Comparison of ENCODE assay signal across 26 cellular contexts in the genomic region with DNA sequence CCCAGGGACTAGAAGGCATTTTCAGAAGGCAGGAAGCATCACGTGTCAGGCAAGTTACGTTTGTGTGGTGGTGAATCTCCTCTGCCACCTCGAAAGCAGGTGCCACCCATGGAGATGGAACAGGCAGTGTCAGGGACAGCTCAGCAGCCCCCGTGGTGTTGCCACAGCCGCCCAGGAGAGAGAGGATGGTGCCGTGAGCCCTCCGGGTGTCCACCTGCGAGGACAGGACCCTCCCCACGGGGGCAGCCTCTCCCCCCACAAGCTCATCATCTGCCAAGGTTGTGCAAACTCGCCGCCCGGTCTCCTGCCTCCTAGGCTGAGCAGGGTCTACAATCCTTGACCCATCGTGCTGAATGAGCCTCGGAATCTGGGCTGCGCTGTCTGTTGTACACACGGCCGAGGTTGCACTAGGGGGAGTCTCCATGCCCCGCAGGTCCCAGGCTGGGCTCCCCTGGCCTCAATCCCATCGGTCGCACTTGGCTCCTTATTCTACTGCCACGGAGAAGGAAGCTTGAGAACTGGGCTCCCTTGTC. TPM values are rescaled to one million over a fixed set of nuclear protein-coding genes. Genes with fewer than 3 reads are reported as not detected.
"Had no signal": no experiment of that assay in that cellular context is flagged by ENCODE, and none has a peak within 500 bp of the region (broad histone marks: within the 10 kb centered on the region; RNA-seq: fewer than 3 reads in every experiment).

No MANE protein-coding gene starts in this region.

- H3K4me3 ChIP-seq: coronary artery, esophagus muscularis mucosa, gastroesophageal sphincter, heart left ventricle, hepatocyte, lung, mucosa of descending colon, prostate gland, right atrium auricular region, sigmoid colon, thoracic aorta, tibial nerve, upper lobe of left lung had no signal

- H2AFZ ChIP-seq: hepatocyte, parathyroid adenoma had no signal

- H3K4me2 ChIP-seq: hepatocyte had no signal

- H3K9ac ChIP-seq: parathyroid adenoma had no signal

- H3K4me1 ChIP-seq: esophagus muscularis mucosa, foreskin keratinocyte, gastroesophageal sphincter, heart left ventricle, parathyroid adenoma, prostate gland, right atrium auricular region, sigmoid colon, tibial nerve had no signal

- H3K27ac ChIP-seq: coronary artery, esophagus muscularis mucosa, foreskin keratinocyte, gastroesophageal sphincter, heart left ventricle, hepatocyte, parathyroid adenoma, prostate gland, right atrium auricular region, sigmoid colon, thoracic aorta, tibial nerve, upper lobe of left lung had no signal

- H3K9me3 ChIP-seq: esophagus muscularis mucosa, gastroesophageal sphincter, heart left ventricle, mucosa of descending colon, prostate gland, right atrium auricular region, sigmoid colon, thoracic aorta, tibial nerve, upper lobe of left lung had no signal

- H3K79me2 ChIP-seq: hepatocyte, parathyroid adenoma had no signal

- H3K36me3 ChIP-seq: esophagus muscularis mucosa, gastroesophageal sphincter, heart left ventricle, prostate gland, right atrium auricular region, sigmoid colon, thoracic aorta, tibial nerve, upper lobe of left lung had no signal

- H3K27me3 ChIP-seq: hepatocyte, right atrium auricular region, upper lobe of left lung had no signal

- ATAC-seq: foreskin keratinocyte; gastroesophageal sphincter; heart left ventricle; left lobe of liver; stimulated activated naive B cell treated with anti-CD40 and anti-IgM and Interleukin-4, amounts not matched to agents 10 μg/mL and 1 μg/mL and 100 μg/mL, for 72 hours had no signal

- FAIRE-seq: endothelial cell of umbilical vein, kidney, urothelium cell line had no signal

- DNase-seq: dermis blood vessel endothelial cell; effector memory CD4-positive, alpha-beta T cell; foreskin keratinocyte; heart left ventricle; kidney; naive B cell; occipital lobe; sigmoid colon; stimulated activated naive B cell treated with anti-CD40 and anti-IgM and Interleukin-4, amounts not matched to agents 10 μg/mL and 1 μg/mL and 100 μg/mL, for 72 hours had no signal

RNA-seq across cellular contexts. Expression of a gene that starts 40.1 kb away (rescaled TPM):
- total RNA-seq: dermis blood vessel endothelial cell; endothelial cell of umbilical vein; fibroblast of lung; natural killer cell treated with Interleukin-12 subunit alpha and Interleukin-12 subunit beta and Interleukin-15 and Interleukin-18, amount 100 ng/mL, for 72 hours had no signal
- polyA plus RNA-seq: endothelial cell of umbilical vein, fibroblast of lung had no signal
